Comparison of ENCODE assay signal across 10 cellular contexts in the genomic region with DNA sequence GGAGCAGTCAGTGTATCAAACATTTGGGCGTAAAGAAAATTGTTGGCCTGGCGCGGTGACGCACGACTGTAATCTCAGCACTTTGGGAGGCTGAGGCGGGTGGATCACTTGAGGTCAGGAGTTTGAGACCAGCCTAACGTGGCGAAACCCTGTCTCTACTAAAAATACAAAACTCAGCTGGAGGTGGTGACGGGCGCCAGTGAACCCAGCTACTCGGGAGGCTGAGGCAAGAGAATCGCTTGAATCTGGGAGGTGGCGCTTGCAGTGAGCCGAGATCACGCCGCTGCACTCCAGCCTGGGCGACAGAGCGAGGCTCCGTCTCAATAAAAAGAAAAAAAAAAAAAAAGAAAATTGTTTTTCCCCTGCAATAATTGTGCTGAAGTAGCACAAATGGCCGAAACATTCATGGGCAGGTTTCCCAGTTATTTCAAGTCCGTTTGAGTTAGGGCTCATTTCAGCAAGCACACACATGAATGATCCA. TPM values are rescaled to one million over a fixed set of nuclear protein-coding genes. Genes with fewer than 3 reads are reported as not detected.
DNase-seq lines count a peak whose midpoint lies in the region; ATAC-seq, FAIRE-seq and TF ChIP-seq lines count a peak whose summit lies in the region.
"Had no signal": no experiment of that assay in that cellular context is flagged by ENCODE, and none has a peak within 500 bp of the region (broad histone marks: within the 10 kb centered on the region; RNA-seq: fewer than 3 reads in every experiment).

No MANE protein-coding gene starts in this region.

- ATAC-seq in left cardiac atrium: no peak

- peaks cover 9% of the 10 kb centered on the region for H3K4me1 Mint-ChIP-seq in activated naive CD8-positive, alpha-beta T cell (ENCODE audit: low read depth)
- H3K4me1 Mint-ChIP-seq in type B pancreatic cell (ENCODE audit: unreplicated experiment): peaks cover 10% of the 10 kb centered on the region

- no peak overlapping the region for H3K9ac ChIP-seq in kidney (ENCODE audit: low read length in 2 of 2)

- H3K36me3 Mint-ChIP-seq in activated naive CD8-positive, alpha-beta T cell: peaks cover under 1% of the 10 kb centered on the region
- H3K36me3 Mint-ChIP-seq in type B pancreatic cell: peaks cover 10% of the 10 kb centered on the region

- no peak for TF ChIP-seq CTCF in cardiac muscle cell (IDR thresholded peaks at IDR 0.05; ENCODE audit: low read depth, low read length)
- no peak for TF ChIP-seq CTCF in kidney (IDR thresholded peaks at IDR 0.05; ENCODE audit: borderline replicate concordance, extremely low read depth, insufficient read depth)
- TF ChIP-seq CTCF in type B pancreatic cell (conservative IDR thresholded peaks at IDR 0.05): no peak
- TF ChIP-seq CTCF in GM13976 (IDR thresholded peaks at IDR 0.05; ENCODE audit: borderline replicate concordance, control extremely low read depth, extremely low read depth, insufficient read depth, missing control alignments): no peak

- peak overlapping the region; percentile 73 for H3K4me3 ChIP-seq in cardiac muscle cell
- peak overlapping the region; percentile 48 to 62 for H3K4me3 ChIP-seq in kidney (ENCODE audit: low read length in 2 of 2)

- no peak overlapping the region for H3K27ac Mint-ChIP-seq in activated naive CD8-positive, alpha-beta T cell
- H3K27ac Mint-ChIP-seq in type B pancreatic cell: peak overlapping the region; percentile 41

- intact Hi-C loops in left cardiac atrium (cut with DNase I) (no loop called here), kidney (cut with DNase I) (no loop called here)

- no peak overlapping the region for H3K27ac ChIP-seq in cardiac muscle cell
- H3K27ac ChIP-seq in kidney (ENCODE audit: low read depth in 2 of 2, low read length in 2 of 2): no peak overlapping the region

- in situ Hi-C loops in GM13976 (cut with MboI; ENCODE audit: low sequenced_read_pairs, unreplicated experiment): no loop called here

- H3K27me3 Mint-ChIP-seq in activated naive CD8-positive, alpha-beta T cell: no peaks in the 10 kb centered on the region
- no peaks in the 10 kb centered on the region for H3K27me3 Mint-ChIP-seq in type B pancreatic cell

- no peaks in the 10 kb centered on the region for H3K9me3 Mint-ChIP-seq in activated naive CD8-positive, alpha-beta T cell (ENCODE audit: low read depth)
- H3K9me3 Mint-ChIP-seq in type B pancreatic cell: peaks cover 5% of the 10 kb centered on the region

- no peaks in the 10 kb centered on the region for H3K4me1 ChIP-seq in cardiac muscle cell (ENCODE audit: low read depth)
- H3K4me1 ChIP-seq in kidney (ENCODE audit: control insufficient read depth in 1 of 2, insufficient read depth in 1 of 2, low read depth in 1 of 2, low read length in 2 of 2): peaks cover 0 to 4% of the 10 kb centered on the region in 2 donors

- DNase-seq in cardiac muscle cell (ENCODE audit: low read depth in 1 of 2, low spot score in 1 of 2) (peak in 1 of 2 donors; percentile 47), left cardiac atrium (no peak), kidney (no peak), type B pancreatic cell (ENCODE audit: extremely low spot score, unreplicated experiment) (no peak), AG08395 (ENCODE audit: low spot score) (no peak), GM13976 (ENCODE audit: low spot score) (no peak), hippocampal formation (lab: John Stamatoyannopoulos, UW) (no peak)
- DNase-seq: activated CD4-positive, CD25-positive, alpha-beta regulatory T cell; stimulated activated naive CD4-positive, alpha-beta T cell had no signal

- H3K9me3 ChIP-seq in cardiac muscle cell (ENCODE audit: low read depth) (no peaks in the 10 kb centered on the region), kidney (ENCODE audit: control insufficient read depth in 1 of 2, low read length in 2 of 2) (no peaks in the 10 kb centered on the region)

- no peaks in the 10 kb centered on the region for H3K27me3 ChIP-seq in cardiac muscle cell

- no peak for FAIRE-seq in kidney (lab: Jason Lieb, UNC)

- H3K4me3 Mint-ChIP-seq in activated naive CD8-positive, alpha-beta T cell: peak overlapping the region; percentile 80
- peak overlapping the region; percentile 86 for H3K4me3 Mint-ChIP-seq in type B pancreatic cell

- H3K36me3 ChIP-seq in cardiac muscle cell (no peaks in the 10 kb centered on the region), kidney (ENCODE audit: control insufficient read depth in 1 of 2, insufficient read depth in 2 of 2, low read length in 2 of 2) (no peaks in the 10 kb centered on the region)

RNA-seq across cellular contexts. Expression of a gene that starts 1.4 kb away (rescaled TPM):
- 15.8 and 26.1 TPM in 2 replicates for total RNA-seq in cardiac muscle cell
- polyA plus RNA-seq in cardiac muscle cell: 56.2 and 78.9 TPM in 2 replicates
- 10 to 100 TPM; 24.5 to 24.8 TPM for total RNA-seq in left cardiac atrium
- 37.9 TPM for total RNA-seq in kidney
- polyA plus RNA-seq in kidney (ENCODE audit: insufficient read depth, low read depth, low replicate concordance): 129 TPM
- 39.6 and 50.8 TPM in 2 replicates for total RNA-seq in type B pancreatic cell (ENCODE audit: low replicate concordance)

RNA-seq across cellular contexts. Expression of a gene that starts 17.8 kb away (rescaled TPM):
- total RNA-seq in cardiac muscle cell (0.60 and 1.9 TPM in 2 replicates), left cardiac atrium (under 1 TPM; 0.27 to 0.34 TPM), kidney (1.7 TPM), type B pancreatic cell (ENCODE audit: low replicate concordance) (4.4 and 5.1 TPM in 2 replicates)
- polyA plus RNA-seq in cardiac muscle cell (0.60 and 1.7 TPM in 2 replicates), kidney (ENCODE audit: insufficient read depth, low read depth, low replicate concordance) (0.47 TPM)

RNA-seq across cellular contexts. Expression of a gene that starts 59.2 kb away (rescaled TPM):
- 25.9 and 31.0 TPM in 2 replicates for total RNA-seq in cardiac muscle cell
- polyA plus RNA-seq in cardiac muscle cell: 36.5 and 43.3 TPM in 2 replicates
- total RNA-seq in left cardiac atrium: 10 to 100 TPM; 19.4 to 21.3 TPM
- total RNA-seq in kidney: 31.3 TPM
- 18.0 TPM for polyA plus RNA-seq in kidney (ENCODE audit: insufficient read depth, low read depth, low replicate concordance)
- 47.0 and 61.7 TPM in 2 replicates for total RNA-seq in type B pancreatic cell (ENCODE audit: low replicate concordance)
